8 cellular contexts compared by ENCODE assay signal in genomic region chr2:191758420-191759199, GRCh38.
DNase-seq lines count a peak whose midpoint lies in the region; ATAC-seq, FAIRE-seq and TF ChIP-seq lines count a peak whose summit lies in the region.

No MANE protein-coding gene starts in this region.

- DNase-seq in D721Med (ENCODE audit: insufficient read length, low spot score) (no peak), OCI-M2 (lab: John Stamatoyannopoulos, UW; ENCODE audit: unreplicated experiment) (peak; percentile 8), activated T-cell treated with anti-CD3 and anti-CD28 coated beads for 24 hours (ENCODE audit: low read depth) (peak; percentile 45), foreskin fibroblast (peak in 1 of 2 donors; percentile 65), retinal pigment epithelial cell (ENCODE audit: low read depth) (no peak), middle frontal gyrus (ENCODE audit: extremely low spot score, low spot score) (no peak)

- H3K4me3 ChIP-seq in foreskin fibroblast (ENCODE audit: low read depth in 1 of 2, low read length in 2 of 2) (no peak overlapping the region), retinal pigment epithelial cell (ENCODE audit: low read length) (no peak overlapping the region)

- no peak for FAIRE-seq in D721Med (lab: Jason Lieb, UNC)

- peak; percentile 50 for TF ChIP-seq CTCF in D721Med (IDR thresholded peaks at IDR 0.05; ENCODE audit: insufficient read depth, missing control alignments)
- TF ChIP-seq CTCF in foreskin fibroblast (IDR thresholded peaks at IDR 0.05; ENCODE audit: low read depth, low read length), result peak; percentile 58
- TF ChIP-seq CTCF in retinal pigment epithelial cell (conservative IDR thresholded peaks at IDR 0.05; ENCODE audit: low read depth, low read length), result peak; percentile 73

- ATAC-seq in GM19467 (IDR thresholded peaks at IDR 0.05; ENCODE audit: unreplicated experiment) (peak; percentile 100), HG03457 (IDR thresholded peaks at IDR 0.05; ENCODE audit: unreplicated experiment) (peak; percentile 100)

Comparison
In these comparisons a context has a peak if more than half of its experiments do, and no peak if none do; other contexts are left out.
1. DNase-seq: peak in OCI-M2 (single experiment) and activated T-cell treated with anti-CD3 and anti-CD28 coated beads for 24 hours (single experiment); none in D721Med (single experiment), retinal pigment epithelial cell (single experiment) and middle frontal gyrus (single experiment).
2. Peak in every context shown above with its lines, with median percentiles within 50 percentile points of each other: CTCF ChIP-seq.